In genomic region chr1:91804546-91805023, GRCh38 we compare ENCODE assay signal across 1 cellular context.
TF ChIP-seq lines count a peak whose summit lies in the region.

No MANE protein-coding gene starts in this region.

TF ChIP-seq in H1, 55 proteins besides CTCF, POLR2A, EP300 and RAD21 (continued from another document):
- no peak for TF ChIP-seq SAP30 (IDR thresholded peaks at IDR 0.05; ENCODE audit: insufficient read depth, insufficient replicate concordance, low read length)
- no peak for TF ChIP-seq SP4 (IDR thresholded peaks at IDR 0.05; ENCODE audit: low read length)
- TF ChIP-seq CTBP2 (IDR thresholded peaks at IDR 0.05; ENCODE audit: borderline replicate concordance, insufficient read depth, insufficient read length, low read length): no peak
- TF ChIP-seq ZNF274 (IDR thresholded peaks at IDR 0.05; ENCODE audit: borderline replicate concordance, extremely low read depth, low read length): no peak
- no peak for TF ChIP-seq BACH1 (IDR thresholded peaks at IDR 0.05; ENCODE audit: low read length)
- no peak for TF ChIP-seq CBX8 (IDR thresholded peaks at IDR 0.05; ENCODE audit: borderline replicate concordance, low read depth, low read length)
- no peak for TF ChIP-seq MAFK (IDR thresholded peaks at IDR 0.05; ENCODE audit: low read depth, low read length)
- no peak for TF ChIP-seq TAF7 (optimal IDR thresholded peaks at IDR 0.05; ENCODE audit: borderline replicate concordance, low read depth, low read length)
- TF ChIP-seq SUZ12 (IDR thresholded peaks at IDR 0.05; ENCODE audit: low read length): no peak
- TF ChIP-seq TEAD4 (IDR thresholded peaks at IDR 0.05; ENCODE audit: low read depth, low read length): no peak
- no peak for TF ChIP-seq SIN3A (conservative IDR thresholded peaks at IDR 0.05 in 1 of 2, IDR thresholded peaks at IDR 0.05 in 1 of 2; ENCODE audit: low read depth in 1 of 2, low read length in 2 of 2)
- no peak for TF ChIP-seq TCF12 (IDR thresholded peaks at IDR 0.05; ENCODE audit: low read depth, low read length)
- no peak for TF ChIP-seq YY1 (IDR thresholded peaks at IDR 0.05; ENCODE audit: low read depth, low read length)
- TF ChIP-seq NANOG (IDR thresholded peaks at IDR 0.05; ENCODE audit: insufficient read depth, low read depth, low read length, poor library complexity, severe bottlenecking): no peak
- no peak for TF ChIP-seq CHD2 (IDR thresholded peaks at IDR 0.05; ENCODE audit: low read length)
TF ChIP-seq in H1: peak in this region for 0.
